8 cellular contexts compared by ENCODE assay signal in the genomic region with DNA sequence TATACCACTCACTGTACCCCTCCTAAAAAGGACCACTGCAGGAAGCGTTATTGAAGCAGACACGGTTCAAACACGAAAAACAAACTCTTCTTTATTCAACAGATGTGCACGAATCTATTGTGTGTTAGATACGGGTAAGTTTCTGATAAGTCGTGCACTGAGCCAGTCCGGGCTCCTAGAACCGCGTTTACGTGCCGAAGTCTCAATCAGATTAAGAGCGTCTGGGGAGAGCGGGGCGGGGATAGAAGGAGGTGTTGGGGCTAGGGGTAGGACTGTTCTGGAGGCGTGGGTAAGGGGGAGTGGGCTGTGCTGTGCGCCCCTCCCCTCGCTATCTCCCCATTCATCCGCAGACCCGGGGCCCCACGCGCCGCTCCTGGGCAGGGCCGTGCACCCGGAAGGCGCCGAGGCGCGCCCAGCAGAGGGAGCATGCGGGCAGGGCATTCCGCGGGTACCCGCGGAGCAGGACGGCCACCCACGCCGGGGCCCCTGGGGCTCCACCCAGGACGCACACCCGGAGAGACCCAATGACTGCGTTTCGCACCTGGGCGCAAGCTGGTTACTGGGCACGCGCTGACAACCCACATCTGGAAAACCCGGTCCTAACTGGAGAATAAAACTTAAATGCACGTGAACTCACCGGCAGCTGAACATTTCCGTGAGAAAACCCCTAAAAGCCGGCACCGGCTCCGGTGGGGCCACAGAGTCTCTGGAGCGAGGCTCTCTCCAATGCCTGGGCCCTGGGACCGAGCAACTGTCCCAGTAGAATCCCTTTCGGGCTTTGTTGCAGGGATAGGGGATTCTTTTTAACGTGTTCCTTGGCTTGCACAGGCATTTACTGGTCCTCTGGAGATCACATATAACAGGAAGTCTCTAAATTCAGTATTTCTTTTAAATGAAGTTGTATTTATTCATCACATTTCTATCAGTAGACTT.
DNase-seq lines count a peak whose midpoint lies in the region; ATAC-seq lines count a peak whose summit lies in the region.

No MANE protein-coding gene starts in this region.

- peaks cover 43 to 67% (median 50%) of the 10 kb centered on the region in 10 experiments for H3K4me1 ChIP-seq in BLaER1 treated with 17β-estradiol and CSF1 and Interleukin-3, amounts not matched to agents 10 nM and 100 nM

- H3K9me3 ChIP-seq in BLaER1 treated with 17β-estradiol and CSF1 and Interleukin-3, amounts not matched to agents 10 nM and 100 nM (replicated peaks in 1 of 11): no peaks in the 10 kb centered on the region

- H3K36me3 ChIP-seq in BLaER1 treated with 17β-estradiol and CSF1 and Interleukin-3, amounts not matched to agents 10 nM and 100 nM: no peaks in the 10 kb centered on the region

- peak overlapping the region; percentile 57 to 72 (median 62) for H3K4me3 ChIP-seq in BLaER1 treated with 17β-estradiol and CSF1 and Interleukin-3, amounts not matched to agents 10 nM and 100 nM

- peak overlapping the region; percentile 65 to 88 (median 81) for H3K27ac ChIP-seq in BLaER1 treated with 17β-estradiol and CSF1 and Interleukin-3, amounts not matched to agents 10 nM and 100 nM

- 0 out of 22 replicates have a peak, but pooled peaks cover 0 to 3% (median 0%) of the 10 kb centered on the region in 11 experiments for H4K20me1 ChIP-seq in BLaER1 treated with 17β-estradiol and CSF1 and Interleukin-3, amounts not matched to agents 10 nM and 100 nM

- H3K27me3 ChIP-seq in BLaER1 treated with 17β-estradiol and CSF1 and Interleukin-3, amounts not matched to agents 10 nM and 100 nM: peaks cover 0 to 7% (median 0%) of the 10 kb centered on the region in 11 experiments; a peak in 2 of 22 replicates

- peak overlapping the region; percentile 66 to 84 (median 82) for H3K9ac ChIP-seq in BLaER1 treated with 17β-estradiol and CSF1 and Interleukin-3, amounts not matched to agents 10 nM and 100 nM

- peak overlapping the region; percentile 92 to 100 (median 97) for H3K4me2 ChIP-seq in BLaER1 treated with 17β-estradiol and CSF1 and Interleukin-3, amounts not matched to agents 10 nM and 100 nM

- ATAC-seq in GM19043 (IDR thresholded peaks at IDR 0.05; ENCODE audit: low read depth, unreplicated experiment) (peak; percentile 53), HG03280 (IDR thresholded peaks at IDR 0.05; ENCODE audit: unreplicated experiment) (peak; percentile 73)

- DNase-seq in NCI-H774 (lab: John Stamatoyannopoulos, UW) (peak; percentile 61), medulla oblongata (ENCODE audit: extremely low spot score) (peak; percentile 85)
- DNase-seq in activated CD8-positive, alpha-beta memory T cell treated with anti-CD3 and anti-CD28 coated beads for 24 hours: peak; percentile 95
- DNase-seq in effector CD8-positive, alpha-beta T cell (lab: John Stamatoyannopoulos, UW): peak; percentile 76
- peak; percentile 76 for DNase-seq in stimulated activated CD8-positive, alpha-beta memory T cell treated with anti-CD3 and anti-CD28 coated beads, Interleukin-12 subunit alpha, Interleukin-12 subunit beta, amount 100 ng/mL, for 1 hour (ENCODE audit: low read depth)

Comparison
In these comparisons a context has a peak if more than half of its experiments do, and no peak if none do; other contexts are left out.
1. Peak in every context shown above with its lines: DNase-seq, ATAC-seq, H3K4me3 ChIP-seq and H3K27ac ChIP-seq.